In the genomic region with DNA sequence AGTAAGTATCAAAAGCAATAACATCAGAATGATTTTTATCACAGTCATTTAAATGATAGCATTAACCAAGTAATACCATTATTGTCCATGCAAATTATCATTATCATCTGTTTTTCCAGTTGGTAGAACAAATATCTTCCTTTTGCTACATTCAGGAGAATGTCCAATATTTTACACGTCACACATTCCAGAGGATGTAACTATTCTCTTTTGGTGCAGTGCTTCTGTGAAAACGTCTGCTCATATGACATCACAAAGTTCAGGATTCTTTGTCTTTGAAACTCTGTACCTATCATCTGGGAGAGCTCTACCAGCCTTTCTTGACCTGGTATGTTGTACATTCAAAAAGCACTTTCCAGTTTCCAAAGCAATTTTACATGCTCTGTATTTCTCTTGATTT, we compare ENCODE assay signal across 27 cellular contexts.
"Had no signal": no experiment of that assay in that cellular context is flagged by ENCODE, and none has a peak within 500 bp of the region (broad histone marks: within the 10 kb centered on the region; RNA-seq: fewer than 3 reads in every experiment).

No MANE protein-coding gene starts in this region.

- H3K4me3 ChIP-seq: adrenal gland, body of pancreas had no signal

- ATAC-seq: activated CD4-positive, alpha-beta T cell treated with anti-CD3 and anti-CD28 coated beads for 36 hours; activated CD8-positive, alpha-beta memory T cell treated with anti-CD3 and anti-CD28 coated beads, Interleukin-2, amount 10 ng/mL, durations not matched to agents 7 days and 5 days; activated CD8-positive, alpha-beta T cell treated with anti-CD3 and anti-CD28 coated beads, Interleukin-2, amount 10 ng/mL, durations not matched to agents 7 days and 5 days; activated naive CD8-positive, alpha-beta T cell treated with anti-CD3 and anti-CD28 coated beads, Interleukin-2, amount 50 U/mL, for 24 hours; body of pancreas; T-cell; T-helper 17 cell had no signal

- H3K27ac ChIP-seq: body of pancreas, epithelial cell of prostate had no signal

- H3K9me3 ChIP-seq: adrenal gland, body of pancreas had no signal

- H3K27me3 ChIP-seq: adrenal gland, body of pancreas had no signal

- DNase-seq: activated CD4-positive, alpha-beta memory T cell treated with anti-CD3 and anti-CD28 coated beads for 36 hours; activated CD4-positive, alpha-beta T cell treated with anti-CD3 and anti-CD28 coated beads for 36 hours; activated CD4-positive, alpha-beta T cell treated with anti-CD3 and anti-CD28 coated beads, Interleukin-2, amount 10 ng/mL, durations not matched to agents 24 days and 14 days; activated CD4-positive, CD25-positive, alpha-beta regulatory T cell; activated CD4-positive, CD25-positive, alpha-beta regulatory T cell treated with anti-CD3 and anti-CD28 coated beads, Interleukin-2, amount 50 U/mL, for 72 hours; activated CD8-positive, alpha-beta memory T cell treated with anti-CD3 and anti-CD28 coated beads, Interleukin-2, amount 10 ng/mL, durations not matched to agents 7 days and 5 days; activated CD8-positive, alpha-beta memory T cell treated with anti-CD3 and anti-CD28 coated beads, Interleukin-2, amount 50 U/mL, for 4 hours; activated CD8-positive, alpha-beta T cell treated with anti-CD3 and anti-CD28 coated beads, Interleukin-2, amount 10 ng/mL, durations not matched to agents 7 days and 5 days; activated effector memory CD4-positive, alpha-beta T cell treated with anti-CD3 and anti-CD28 coated beads, Interleukin-2, amount 50 U/mL, for 16 hours; activated naive CD4-positive, alpha-beta T cell treated with anti-CD3 and anti-CD28 coated beads for 36 hours; activated naive CD8-positive, alpha-beta T cell treated with anti-CD3 and anti-CD28 coated beads for 36 hours; activated naive CD8-positive, alpha-beta T cell treated with anti-CD3 and anti-CD28 coated beads, Interleukin-2, amount 50 U/mL, for 24 hours; activated T-cell treated with anti-CD3 and anti-CD28 coated beads, Interleukin-2, amount 50 U/mL, for 1 hour; activated T-cell treated with anti-CD3 and anti-CD28 coated beads, Interleukin-2, amount 50 U/mL, for 48 hours; amygdala; aorta; body of pancreas; caudate nucleus; cortex of kidney; dermis blood vessel endothelial cell; effector CD8-positive, alpha-beta T cell; head of caudate nucleus; T-cell; T-helper 17 cell; T1000 had no signal
